In the genomic region with DNA sequence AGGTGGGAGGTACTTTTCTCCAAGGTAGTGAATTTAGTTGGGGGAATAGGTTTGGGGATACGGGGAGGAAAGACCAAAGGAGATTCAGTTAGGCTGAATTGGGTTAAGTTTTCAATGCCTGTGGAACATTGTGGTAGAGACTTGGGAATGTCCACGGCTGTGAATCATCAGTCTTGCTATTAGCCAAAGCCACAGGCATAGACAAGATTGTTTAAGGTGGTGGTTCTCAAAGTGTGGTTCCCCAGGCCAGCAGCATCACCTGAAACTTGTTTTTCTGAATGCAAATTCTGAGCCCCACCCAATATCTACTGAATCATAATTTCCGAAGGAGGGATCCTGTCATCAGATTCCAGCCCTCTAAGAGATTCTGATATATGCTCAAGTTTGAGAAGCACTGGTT, we compare ENCODE assay signal across 18 cellular contexts.
DNase-seq lines count a peak whose midpoint lies in the region; ATAC-seq and TF ChIP-seq lines count a peak whose summit lies in the region.
"Had no signal": no experiment of that assay in that cellular context is flagged by ENCODE, and none has a peak within 500 bp of the region (broad histone marks: within the 10 kb centered on the region; RNA-seq: fewer than 3 reads in every experiment).

No MANE protein-coding gene starts in this region.

- no peak overlapping the region for H3K9ac ChIP-seq in GM23248
- H3K9ac ChIP-seq: SK-N-SH had no signal

- peaks cover 15% of the 10 kb centered on the region; the same call in 1 of the 2 replicates for H3K4me1 ChIP-seq in GM23248 (ENCODE audit: insufficient read depth)
- no peaks in the 10 kb centered on the region for H3K4me1 ChIP-seq in foreskin keratinocyte

- no peaks in the 10 kb centered on the region for H3K36me3 ChIP-seq in GM23248 (ENCODE audit: low read depth)
- H3K36me3 ChIP-seq: MG63 had no signal

- no peak overlapping the region for H3K4me2 ChIP-seq in GM23248 (ENCODE audit: unreplicated experiment)
- H3K4me2 ChIP-seq: SK-N-SH had no signal

- H3K9me2 ChIP-seq in GM23248 (ENCODE audit: insufficient read depth): no peaks in the 10 kb centered on the region
- H3K9me2 ChIP-seq: SK-N-SH had no signal

- H3K27me3 ChIP-seq in GM23248 (replicated peaks; ENCODE audit: insufficient read depth) (no peaks in the 10 kb centered on the region), foreskin keratinocyte (peaks cover 10% of the 10 kb centered on the region)
- H3K27me3 ChIP-seq: MG63 had no signal

- no peak overlapping the region for H3K4me3 ChIP-seq in GM23248
- H3K4me3 ChIP-seq: GM12878, MG63 had no signal

- TF ChIP-seq CTCF in foreskin keratinocyte (conservative IDR thresholded peaks at IDR 0.05) (no peak), omental fat pad (IDR thresholded peaks at IDR 0.05) (no peak)

- H3K79me2 ChIP-seq in GM23248 (ENCODE audit: insufficient read depth): no peaks in the 10 kb centered on the region

- no peak overlapping the region for H2AFZ ChIP-seq in GM23248

- no peaks in the 10 kb centered on the region for H4K20me1 ChIP-seq in GM23248 (ENCODE audit: insufficient read depth)

- no peaks in the 10 kb centered on the region for H3K9me3 ChIP-seq in GM23248 (ENCODE audit: low read depth)
- H3K9me3 ChIP-seq: MG63, SK-N-SH had no signal

- DNase-seq in GM23248 (peak; percentile 61), amniotic epithelial cell (ENCODE audit: low read depth) (peak; percentile 62), foreskin keratinocyte (peak; percentile 67 to 78), NCI-H524 treated with DMSO at 0.1 percent for 48 hours (lab: John Stamatoyannopoulos, UW) (no peak), germinal center (ENCODE audit: low spot score) (no peak), HK-2 (ENCODE audit: unreplicated experiment) (no peak), omental fat pad (ENCODE audit: low spot score) (no peak)
- DNase-seq: Calu3; CD4-positive, alpha-beta memory T cell; GDM1; KBM-7; MG63; NCI-H1092; NCI-H146; NCI-H2081; SHP77; SK-N-SH had no signal

- ATAC-seq in foreskin keratinocyte (peak; percentile 85), omental fat pad (ENCODE audit: low FRiP score) (no peak)
- ATAC-seq: GM12878 had no signal

- H3F3A ChIP-seq in GM23248 (ENCODE audit: insufficient read depth): no peaks in the 10 kb centered on the region

- H3K27ac ChIP-seq in GM23248 (no peak overlapping the region), foreskin keratinocyte (no peak overlapping the region)

- in situ Hi-C loops in GM23248 (cut with MboI): no loop called here

- WGBS in GM23248 (ENCODE audit: low coverage in 1 of 2, low lambda C conversion rate in 2 of 2, missing lambda C conversion rate in 2 of 2), 2 experiments: 53 to 55% methylated on average over 3 of the region's 3 CpGs

Comparison
In these comparisons a context has a peak if more than half of its experiments do, and no peak if none do; other contexts are left out.
1. DNase-seq: peak in GM23248 (single experiment), amniotic epithelial cell (single experiment) and foreskin keratinocyte (2 of 2); none in NCI-H524 treated with DMSO at 0.1 percent for 48 hours (single experiment), germinal center (single experiment), HK-2 (single experiment) and omental fat pad (single experiment).